ENCODE assay signal across 1 cellular context in genomic region chr2:73980566-73980965, GRCh38.
TF ChIP-seq lines count a peak whose summit lies in the region.

No MANE protein-coding gene starts in this region.

TF ChIP-seq in A549, 52 proteins besides CTCF, POLR2A, EP300 and RAD21 (continued from another document):
- TF ChIP-seq JUN (IDR thresholded peaks at IDR 0.05) (no peak), ZFP36 (IDR thresholded peaks at IDR 0.05; ENCODE audit: borderline replicate concordance, partially characterized antibody) (no peak), FOXS1 (CRISPR knock-in tag; IDR thresholded peaks at IDR 0.05) (no peak)
